1 cellular context compared by ENCODE assay signal in the genomic region with DNA sequence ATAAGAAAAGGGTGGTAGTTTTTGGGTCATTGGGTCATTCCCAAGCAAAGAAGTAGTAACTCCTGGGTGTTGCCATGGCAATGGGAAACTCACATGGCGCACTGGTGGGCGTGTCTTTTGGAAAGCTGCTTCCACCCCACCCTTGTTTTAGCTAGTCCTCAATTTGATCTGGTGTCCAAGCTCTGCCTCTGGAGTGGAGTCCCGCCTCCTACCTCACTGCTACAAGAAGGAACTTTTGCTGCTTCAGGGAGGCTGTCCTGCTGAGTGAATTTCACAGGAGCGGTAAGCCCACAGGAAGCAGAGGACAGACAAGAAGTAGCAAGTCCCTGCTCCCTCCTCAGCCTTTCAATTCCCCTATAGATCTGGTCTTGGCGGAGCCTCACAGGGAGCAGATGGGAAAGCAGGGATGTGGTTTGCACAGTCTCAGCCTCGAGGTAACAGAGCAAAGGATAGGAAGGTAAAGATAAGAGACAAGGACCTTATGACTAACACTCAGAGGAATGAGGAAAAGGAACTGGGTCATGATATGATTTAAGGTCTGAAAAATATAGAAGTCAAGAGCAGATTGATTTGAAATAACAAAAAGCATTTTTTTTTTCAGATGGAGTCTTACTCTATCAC.
TF ChIP-seq lines count a peak whose summit lies in the region.

No MANE protein-coding gene starts in this region.

TF ChIP-seq in IMR-90, 13 proteins besides CTCF, POLR2A, EP300 and RAD21 (continued from another document):
- TF ChIP-seq, protein P1, sequence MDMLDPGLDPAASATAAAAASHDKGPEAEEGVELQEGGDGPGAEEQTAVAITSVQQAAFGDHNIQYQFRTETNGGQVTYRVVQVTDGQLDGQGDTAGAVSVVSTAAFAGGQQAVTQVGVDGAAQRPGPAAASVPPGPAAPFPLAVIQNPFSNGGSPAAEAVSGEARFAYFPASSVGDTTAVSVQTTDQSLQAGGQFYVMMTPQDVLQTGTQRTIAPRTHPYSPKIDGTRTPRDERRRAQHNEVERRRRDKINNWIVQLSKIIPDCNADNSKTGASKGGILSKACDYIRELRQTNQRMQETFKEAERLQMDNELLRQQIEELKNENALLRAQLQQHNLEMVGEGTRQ (IDR thresholded peaks at IDR 0.05; ENCODE audit: low read depth, low read length) = no peak
- TF ChIP-seq BHLHE40 (IDR thresholded peaks at IDR 0.05; ENCODE audit: low read depth, low read length) = no peak
